Comparison of ENCODE assay signal across 19 cellular contexts in the genomic region with DNA sequence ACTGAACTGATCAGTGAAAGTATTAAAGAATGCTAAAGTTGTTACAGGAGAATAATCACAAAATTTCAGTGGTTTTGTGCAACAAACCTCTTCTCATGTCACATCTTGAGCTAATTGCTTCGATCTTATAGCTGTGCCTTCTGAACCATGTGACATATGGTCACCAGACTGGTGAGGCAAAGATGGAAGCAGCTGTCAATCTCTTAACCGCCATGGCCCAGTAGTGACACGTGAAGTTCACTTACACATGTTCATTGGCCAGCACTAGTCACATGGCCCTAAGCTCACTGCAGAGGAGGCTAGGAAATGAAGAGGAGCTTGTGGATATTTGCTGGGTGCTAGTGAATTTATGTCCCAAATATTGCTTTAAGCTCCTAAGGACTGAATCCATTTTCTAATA. TPM values are rescaled to one million over a fixed set of nuclear protein-coding genes. Genes with fewer than 3 reads are reported as not detected.
DNase-seq lines count a peak whose midpoint lies in the region; ATAC-seq and TF ChIP-seq lines count a peak whose summit lies in the region.
"Had no signal": no experiment of that assay in that cellular context is flagged by ENCODE, and none has a peak within 500 bp of the region (broad histone marks: within the 10 kb centered on the region; RNA-seq: fewer than 3 reads in every experiment).

No MANE protein-coding gene starts in this region.

- CTCF ChIA-PET in mammary epithelial cell (lab: Charles Lee; ENCODE audit: low non-redundant PET), result interaction anchor here (0.7 kb wide), 1 partner anchor 452 kb away, joined by 4 read pairs; a partner anchor contains a TSS

- no peak overlapping the region for H3K9ac ChIP-seq in mammary epithelial cell (ENCODE audit: insufficient read depth, low read length)
- H3K9ac ChIP-seq: BLaER1 had no signal

- H3K4me1 ChIP-seq in breast epithelium (peaks cover 0 to 16% of the 10 kb centered on the region in 2 donors), mammary epithelial cell (ENCODE audit: insufficient read depth, low read length) (peaks cover 14% of the 10 kb centered on the region), gastroesophageal sphincter (peaks cover 46 to 99% (median 53%) of the 10 kb centered on the region in 3 donors), uterus (peaks cover 27 to 29% of the 10 kb centered on the region in 2 donors)
- H3K4me1 ChIP-seq: Caco-2, colonic mucosa had no signal

- H4K20me1 ChIP-seq in mammary epithelial cell (ENCODE audit: insufficient read depth, low read length), result no peaks in the 10 kb centered on the region
- H4K20me1 ChIP-seq: BLaER1 had no signal

- H3K27me3 ChIP-seq in breast epithelium (no peaks in the 10 kb centered on the region), mammary epithelial cell (ENCODE audit: insufficient read depth, low read length) (no peaks in the 10 kb centered on the region), gastroesophageal sphincter (no peaks in the 10 kb centered on the region), uterus (no peaks in the 10 kb centered on the region)
- H3K27me3 ChIP-seq: BLaER1, colonic mucosa had no signal

- no peak overlapping the region for H3K4me2 ChIP-seq in mammary epithelial cell (ENCODE audit: insufficient read depth, low read depth, low read length)
- H3K4me2 ChIP-seq: BLaER1 had no signal

- TF ChIP-seq CTCF in breast epithelium (IDR thresholded peaks at IDR 0.05), result no peak
- no peak for TF ChIP-seq CTCF in mammary epithelial cell (conservative IDR thresholded peaks at IDR 0.05 in 1 of 2, IDR thresholded peaks at IDR 0.05 in 1 of 2; ENCODE audit: extremely low read depth in 1 of 2, insufficient read depth in 1 of 2, low read depth in 1 of 2, low read length in 2 of 2)
- no peak for TF ChIP-seq CTCF in gastroesophageal sphincter (IDR thresholded peaks at IDR 0.05)
- TF ChIP-seq CTCF in uterus (IDR thresholded peaks at IDR 0.05), result no peak

- DNase-seq in breast epithelium (ENCODE audit: low spot score in 2 of 2), result no peak
- DNase-seq in mammary epithelial cell, result no peak
- peak; percentile 17 for DNase-seq in OCI-M1 (lab: John Stamatoyannopoulos, UW)
- DNase-seq in uterus, result no peak
- DNase-seq in DMS153 (lab: John Stamatoyannopoulos, UW), result no peak
- DNase-seq in NCI-H526 treated with DMSO at 0.1 percent for 48 hours (lab: John Stamatoyannopoulos, UW), result no peak
- DNase-seq in SHP77 treated with DMSO at 0.1 percent for 48 hours (lab: John Stamatoyannopoulos, UW), result no peak
- DNase-seq: activated CD4-positive, alpha-beta T cell treated with anti-CD3 and anti-CD28 coated beads, Interleukin-2, amount 10 ng/mL, durations not matched to agents 7 days and 5 days; Caco-2; colonic mucosa; EL; GOT3; NCI-H1092 treated with DMSO at 0.1 percent for 48 hours; NCI-H2081 treated with DMSO at 0.1 percent for 48 hours; NCI-H510A treated with DMSO at 0.1 percent for 48 hours; SIG-M5; spleen had no signal

- no peaks in the 10 kb centered on the region for H3K79me2 ChIP-seq in mammary epithelial cell (ENCODE audit: insufficient read depth, low read length)

- intact Hi-C loops in breast epithelium (cut with DNase I; ENCODE audit: low total_unique reads) (no loop called here), mammary epithelial cell (cut with micrococcal nuclease) (no loop called here), uterus (cut with DNase I; ENCODE audit: low total_unique reads) (no loop called here)

- no peak overlapping the region for H3K4me3 ChIP-seq in breast epithelium
- H3K4me3 ChIP-seq in mammary epithelial cell (replicated peaks in 1 of 3; ENCODE audit: insufficient read depth in 1 of 3, low read depth in 2 of 3, low read length in 3 of 3), result no peak overlapping the region
- no peak overlapping the region for H3K4me3 ChIP-seq in gastroesophageal sphincter
- no peak overlapping the region for H3K4me3 ChIP-seq in uterus
- H3K4me3 ChIP-seq: BLaER1, colonic mucosa, spleen had no signal

- H3K9me3 ChIP-seq in breast epithelium (no peaks in the 10 kb centered on the region), mammary epithelial cell (replicated peaks; ENCODE audit: insufficient read depth, low read length) (no peaks in the 10 kb centered on the region), gastroesophageal sphincter (no peaks in the 10 kb centered on the region), uterus (no peaks in the 10 kb centered on the region)
- H3K9me3 ChIP-seq: BLaER1, Caco-2, colonic mucosa, spleen had no signal

- in situ Hi-C loops in mammary epithelial cell (cut with MboI; ENCODE audit: low sequenced_read_pairs in 2 of 2), result no loop called here

- no peak overlapping the region for H2AFZ ChIP-seq in mammary epithelial cell (ENCODE audit: low read depth, low read length)

- dilution Hi-C loops in mammary epithelial cell (cut with HindIII; ENCODE audit: low sequenced_read_pairs), result no loop called here

- H3K36me3 ChIP-seq in breast epithelium (no peaks in the 10 kb centered on the region), mammary epithelial cell (ENCODE audit: insufficient read depth, low read length) (no peaks in the 10 kb centered on the region), gastroesophageal sphincter (no peaks in the 10 kb centered on the region), uterus (no peaks in the 10 kb centered on the region)
- H3K36me3 ChIP-seq: BLaER1, colonic mucosa, spleen had no signal

- ATAC-seq in gastroesophageal sphincter, result no peak

- BruUV-seq in mammary epithelial cell (replicated peaks; lab: Mats Ljungman, UMichigan), result no TSS peak

- H3K27ac ChIP-seq in breast epithelium, result peak overlapping the region; percentile 91 to 92
- H3K27ac ChIP-seq in mammary epithelial cell (ENCODE audit: insufficient read depth, low read depth, low read length), result no peak overlapping the region
- H3K27ac ChIP-seq in gastroesophageal sphincter, result peak overlapping the region in 3 of 4 donors; percentile 64 to 85 (median 83)
- H3K27ac ChIP-seq in uterus, result peak overlapping the region; percentile 89 to 93
- H3K27ac ChIP-seq: BLaER1, colonic mucosa had no signal

- no peak for TF ChIP-seq EP300 in gastroesophageal sphincter (IDR thresholded peaks at IDR 0.05)

- WGBS in mammary epithelial cell (ENCODE audit: low coverage, missing lambda C conversion rate), result 89% methylated on average over 3 of the region's 3 CpGs
- 90 to 92% methylated on average over 2 to 3 of the region's 3 CpGs for WGBS in gastroesophageal sphincter (ENCODE audit: low coverage in 1 of 2), 2 donors

- TF ChIP-seq POLR2A in breast epithelium (IDR thresholded peaks at IDR 0.05) (no peak), gastroesophageal sphincter (IDR thresholded peaks at IDR 0.05) (no peak), uterus (IDR thresholded peaks at IDR 0.05) (no peak)

RNA-seq across cellular contexts. Expression of a gene that starts 32.5 kb away (rescaled TPM):
- 10 to 100 TPM; 48.8 to 56.6 (median 55.1) TPM for total RNA-seq in breast epithelium
- 10 to 100 TPM; 18.5 to 49.7 TPM for total RNA-seq in mammary epithelial cell
- 16.5 TPM for polyA plus RNA-seq in mammary epithelial cell
- polyA minus RNA-seq in mammary epithelial cell, result 26.3 TPM
- total RNA-seq in gastroesophageal sphincter, result 100 to 1,000 TPM in 1 of 4 donors, 10 to 100 TPM in 3; 41.5 to 130 (median 73.9) TPM
- 100 to 1,000 TPM; 103 to 169 (median 105) TPM for total RNA-seq in uterus
- total RNA-seq: activated CD4-positive, alpha-beta T cell treated with anti-CD3 and anti-CD28 coated beads, Interleukin-2, amount 10 ng/mL, durations not matched to agents 7 days and 5 days had no signal
